In genomic region chr7:30502470-30503251, GRCh38 we compare ENCODE assay signal across 1 cellular context.
TF ChIP-seq lines count a peak whose summit lies in the region.

No MANE protein-coding gene starts in this region.

TF ChIP-seq in GM23338, 12 proteins besides CTCF, POLR2A, EP300 and RAD21 (continued from another document):
- TF ChIP-seq, protein P1, sequence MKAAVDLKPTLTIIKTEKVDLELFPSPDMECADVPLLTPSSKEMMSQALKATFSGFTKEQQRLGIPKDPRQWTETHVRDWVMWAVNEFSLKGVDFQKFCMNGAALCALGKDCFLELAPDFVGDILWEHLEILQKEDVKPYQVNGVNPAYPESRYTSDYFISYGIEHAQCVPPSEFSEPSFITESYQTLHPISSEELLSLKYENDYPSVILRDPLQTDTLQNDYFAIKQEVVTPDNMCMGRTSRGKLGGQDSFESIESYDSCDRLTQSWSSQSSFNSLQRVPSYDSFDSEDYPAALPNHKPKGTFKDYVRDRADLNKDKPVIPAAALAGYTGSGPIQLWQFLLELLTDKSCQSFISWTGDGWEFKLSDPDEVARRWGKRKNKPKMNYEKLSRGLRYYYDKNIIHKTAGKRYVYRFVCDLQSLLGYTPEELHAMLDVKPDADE (IDR thresholded peaks at IDR 0.05) = no peak
